Comparison of ENCODE assay signal across 8 cellular contexts in the genomic region with DNA sequence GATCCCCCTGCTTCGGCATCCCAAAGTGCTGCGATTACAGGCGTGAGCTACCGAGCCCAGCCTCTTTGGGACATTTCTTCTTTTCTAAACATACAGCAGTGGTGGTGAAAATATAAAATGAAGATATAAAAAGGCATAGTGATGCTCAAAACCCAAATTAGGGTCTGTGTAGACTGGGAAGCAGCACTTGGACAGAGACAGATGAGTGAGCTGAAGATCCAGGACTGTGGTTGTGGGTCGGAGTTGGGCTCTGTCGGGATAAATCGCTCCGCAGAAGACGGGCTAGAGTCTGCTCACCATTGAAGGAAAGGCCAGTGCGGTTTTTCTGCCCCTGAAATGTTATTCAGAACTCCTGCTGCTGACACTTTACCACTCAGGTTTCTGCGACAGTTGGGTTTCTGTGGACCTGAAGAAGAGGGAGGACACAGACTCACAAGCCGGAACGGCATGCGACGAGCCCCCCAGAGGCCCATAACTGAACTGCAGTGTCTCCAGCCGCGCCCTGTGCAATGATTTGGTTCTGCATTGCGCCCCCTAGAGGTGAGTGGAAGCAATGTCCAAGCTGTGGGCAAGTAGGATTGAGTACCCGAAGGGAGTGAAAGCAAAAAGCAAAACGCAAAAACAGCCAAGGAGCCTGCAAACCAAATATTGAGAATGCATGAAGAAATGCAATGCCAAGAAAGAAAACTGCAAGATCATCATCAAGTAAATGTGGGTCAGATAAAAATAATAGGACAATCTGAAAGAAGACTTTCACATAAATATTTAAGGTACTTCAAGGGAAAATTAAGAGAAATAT.
DNase-seq lines count a peak whose midpoint lies in the region; ATAC-seq and TF ChIP-seq lines count a peak whose summit lies in the region.

No MANE protein-coding gene starts in this region.

- H3K4me1 ChIP-seq in endodermal cell (ENCODE audit: control insufficient read depth, insufficient read depth, low read length) (no peaks in the 10 kb centered on the region), mucosa of descending colon (ENCODE audit: low read depth) (no peaks in the 10 kb centered on the region)

- H3K4me3 ChIP-seq in endodermal cell (ENCODE audit: low read length) (no peak overlapping the region), mucosa of descending colon (no peak overlapping the region)

- peaks cover 1% of the 10 kb centered on the region for H3K4me1 Mint-ChIP-seq in endodermal cell

- H3K9me3 ChIP-seq in endodermal cell (ENCODE audit: control insufficient read depth, low read length) = no peaks in the 10 kb centered on the region
- no peaks in the 10 kb centered on the region for H3K9me3 ChIP-seq in mucosa of descending colon

- H3K36me3 Mint-ChIP-seq in endodermal cell (ENCODE audit: low read depth) = no peaks in the 10 kb centered on the region

- peak; percentile 93 for DNase-seq in CMK (ENCODE audit: low read depth)
- peak; percentile 87 for DNase-seq in NOMO-1 treated with DMSO at 0.1 percent for 48 hours (lab: John Stamatoyannopoulos, UW; ENCODE audit: unreplicated experiment)
- DNase-seq in activated CD8-positive, alpha-beta memory T cell treated with anti-CD3 and anti-CD28 coated beads for 48 hours (ENCODE audit: low read depth in 2 of 3, low spot score in 2 of 3) = peak; percentile 69 to 82 (median 73)
- DNase-seq in endodermal cell = peak; percentile 97
- peak; percentile 74 to 84 (median 83) for DNase-seq in mucosa of descending colon
- DNase-seq in stimulated activated CD8-positive, alpha-beta memory T cell treated with anti-CD3 and anti-CD28 coated beads, Interleukin-4, amount 100 ng/mL, for 4 hours (ENCODE audit: low read depth in 2 of 2, low spot score in 1 of 2) = peak; percentile 54 to 57

- TF ChIP-seq CTCF in endodermal cell (conservative IDR thresholded peaks at IDR 0.05) (peak; percentile 100), mucosa of descending colon (IDR thresholded peaks at IDR 0.05) (peak; percentile 91)

- no peak overlapping the region for H3K9ac ChIP-seq in endodermal cell (ENCODE audit: extremely low read depth, low read length, poor library complexity, severe bottlenecking)

- no peaks in the 10 kb centered on the region for H3K9me3 Mint-ChIP-seq in endodermal cell

- no peaks in the 10 kb centered on the region for H3K27me3 ChIP-seq in endodermal cell (ENCODE audit: control insufficient read depth, insufficient read depth, low read length, poor library complexity, severe bottlenecking)

- H3K4me3 Mint-ChIP-seq in endodermal cell = peak overlapping the region; percentile 43

- peaks cover 4% of the 10 kb centered on the region for H3K27me3 Mint-ChIP-seq in endodermal cell (ENCODE audit: insufficient read depth)

- no peak overlapping the region for H3K27ac ChIP-seq in endodermal cell (ENCODE audit: low read depth, low read length)

- H3K36me3 ChIP-seq in endodermal cell (ENCODE audit: control insufficient read depth, insufficient read depth, low read length) (no peaks in the 10 kb centered on the region), mucosa of descending colon (ENCODE audit: low read depth) (no peaks in the 10 kb centered on the region)

- ATAC-seq in GM19463 (IDR thresholded peaks at IDR 0.05; ENCODE audit: unreplicated experiment) (peak; percentile 100), HG03558 (IDR thresholded peaks at IDR 0.05; ENCODE audit: extremely low read depth, unreplicated experiment) (peak; percentile 98), mucosa of descending colon (peak; percentile 100)

- intact Hi-C loops in mucosa of descending colon (cut with DNase I, micrococcal nuclease) = no loop called here

- WGBS in endodermal cell (ENCODE audit: insufficient coverage in 1 of 2, insufficient read length in 1 of 2), 2 experiments = 44 to 49% methylated on average over 14 to 20 of the region's 20 CpGs

- H3K27ac Mint-ChIP-seq in endodermal cell = no peak overlapping the region
